Comparison of ENCODE assay signal across 10 cellular contexts in the genomic region with DNA sequence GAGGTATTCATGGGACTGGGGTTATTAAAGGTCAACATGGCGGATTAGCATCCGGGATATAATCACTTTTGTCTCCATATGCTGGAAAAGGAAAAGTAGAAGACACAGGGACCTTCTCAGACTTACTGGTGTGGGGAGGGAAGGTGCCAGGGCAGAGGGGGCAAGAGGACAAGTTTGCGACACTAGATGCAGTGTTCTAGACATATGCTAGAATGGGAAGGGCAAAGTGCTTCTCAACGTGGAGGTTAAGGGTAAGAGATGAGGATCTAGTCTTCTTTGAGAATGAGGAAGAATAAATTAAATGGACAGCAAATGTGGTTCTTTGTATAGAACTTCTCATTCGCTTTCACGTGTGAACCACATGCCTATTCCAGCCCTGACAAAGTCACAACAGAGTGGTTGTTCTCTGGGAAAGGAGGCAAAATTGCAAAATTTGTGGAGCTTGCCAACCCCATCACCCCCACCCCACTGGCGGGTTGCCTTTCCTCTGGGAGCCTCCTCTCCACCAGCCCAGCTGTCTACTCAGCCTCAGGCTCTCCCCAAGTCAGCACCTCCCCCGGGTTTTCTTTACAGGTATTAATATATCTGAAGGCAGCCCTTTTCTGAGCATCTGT. TPM values are rescaled to one million over a fixed set of nuclear protein-coding genes. Genes with fewer than 3 reads are reported as not detected.
DNase-seq lines count a peak whose midpoint lies in the region; ATAC-seq and TF ChIP-seq lines count a peak whose summit lies in the region.
"Had no signal": no experiment of that assay in that cellular context is flagged by ENCODE, and none has a peak within 500 bp of the region (broad histone marks: within the 10 kb centered on the region; RNA-seq: fewer than 3 reads in every experiment).

No MANE protein-coding gene starts in this region.

- H3K4me3 Mint-ChIP-seq in activated CD8-positive, alpha-beta memory T cell treated with anti-CD3 and anti-CD28 coated beads, Interleukin-2, amount 10 ng/mL, durations not matched to agents 7 days and 5 days, result no peak overlapping the region
- H3K4me3 Mint-ChIP-seq in stimulated activated effector memory CD8-positive, alpha-beta T cell treated with anti-CD3 and anti-CD28 coated beads, Interleukin-12 subunit alpha, Interleukin-12 subunit beta, amount 100 ng/mL, for 72 hours, result peak overlapping the region; percentile 95

- TF ChIP-seq CTCF in hepatocyte (IDR thresholded peaks at IDR 0.05; ENCODE audit: poor library complexity), result no peak
- no peak for TF ChIP-seq CTCF in smooth muscle cell (IDR thresholded peaks at IDR 0.05; ENCODE audit: borderline replicate concordance, insufficient read depth, poor library complexity, severe bottlenecking)

- peaks cover 37% of the 10 kb centered on the region for H3K27me3 Mint-ChIP-seq in activated CD8-positive, alpha-beta memory T cell treated with anti-CD3 and anti-CD28 coated beads, Interleukin-2, amount 10 ng/mL, durations not matched to agents 7 days and 5 days

- H3K9ac ChIP-seq in smooth muscle cell (ENCODE audit: low read depth), result no peak overlapping the region

- H3K36me3 ChIP-seq in hepatocyte (replicated peaks; ENCODE audit: insufficient read depth, low read depth) (no peaks in the 10 kb centered on the region), smooth muscle cell (ENCODE audit: low read depth) (no peaks in the 10 kb centered on the region)
- H3K36me3 ChIP-seq: uterus had no signal

- H4K20me1 ChIP-seq in hepatocyte (ENCODE audit: insufficient read depth, poor library complexity, severe bottlenecking) (peaks cover 7% of the 10 kb centered on the region), smooth muscle cell (ENCODE audit: low read depth) (peaks cover 25% of the 10 kb centered on the region)

- peaks cover 32% of the 10 kb centered on the region for H3K4me1 Mint-ChIP-seq in activated CD8-positive, alpha-beta memory T cell treated with anti-CD3 and anti-CD28 coated beads, Interleukin-2, amount 10 ng/mL, durations not matched to agents 7 days and 5 days
- peaks cover 28% of the 10 kb centered on the region for H3K4me1 Mint-ChIP-seq in stimulated activated effector memory CD8-positive, alpha-beta T cell treated with anti-CD3 and anti-CD28 coated beads, Interleukin-12 subunit alpha, Interleukin-12 subunit beta, amount 100 ng/mL, for 72 hours

- H3K27me3 ChIP-seq in hepatocyte (no peaks in the 10 kb centered on the region), smooth muscle cell (ENCODE audit: low read depth) (no peaks in the 10 kb centered on the region)
- H3K27me3 ChIP-seq: uterus had no signal

- H3K9me3 ChIP-seq in hepatocyte (ENCODE audit: low read depth), result no peaks in the 10 kb centered on the region
- no peaks in the 10 kb centered on the region for H3K9me3 ChIP-seq in smooth muscle cell (replicated peaks; ENCODE audit: low read depth)
- H3K9me3 ChIP-seq: uterus had no signal

- ATAC-seq in activated CD8-positive, alpha-beta memory T cell treated with anti-CD3 and anti-CD28 coated beads, Interleukin-2, amount 10 ng/mL, durations not matched to agents 7 days and 5 days, result no peak
- no peak for ATAC-seq in stimulated activated effector memory CD8-positive, alpha-beta T cell treated with anti-CD3 and anti-CD28 coated beads, Interleukin-12 subunit alpha, Interleukin-12 subunit beta, amount 100 ng/mL, for 72 hours
- no peak for ATAC-seq in HG02642 (IDR thresholded peaks at IDR 0.05; ENCODE audit: poor library complexity, unreplicated experiment)

- peaks cover 31% of the 10 kb centered on the region for H3K79me2 ChIP-seq in hepatocyte
- peaks cover 33% of the 10 kb centered on the region for H3K79me2 ChIP-seq in smooth muscle cell (ENCODE audit: low read depth)

- in situ Hi-C loops in KBM-7 (cut with MboI; ENCODE audit: low pct_unique_long_range_greater_than_20kb, low sequenced_read_pairs), result no loop called here

- H3K4me2 ChIP-seq in hepatocyte (peak overlapping the region; percentile 78), smooth muscle cell (no peak overlapping the region)

- peaks cover 17% of the 10 kb centered on the region for H3F3A ChIP-seq in smooth muscle cell (ENCODE audit: low read depth)

- no peak overlapping the region for H3K4me3 ChIP-seq in hepatocyte
- no peak overlapping the region for H3K4me3 ChIP-seq in smooth muscle cell

- peaks cover 15% of the 10 kb centered on the region for H3K36me3 Mint-ChIP-seq in activated CD8-positive, alpha-beta memory T cell treated with anti-CD3 and anti-CD28 coated beads, Interleukin-2, amount 10 ng/mL, durations not matched to agents 7 days and 5 days
- H3K36me3 Mint-ChIP-seq in stimulated activated effector memory CD8-positive, alpha-beta T cell treated with anti-CD3 and anti-CD28 coated beads, Interleukin-12 subunit alpha, Interleukin-12 subunit beta, amount 100 ng/mL, for 72 hours, result peaks cover 23% of the 10 kb centered on the region

- H3K4me1 ChIP-seq in hepatocyte (ENCODE audit: insufficient read depth) (peaks cover 17% of the 10 kb centered on the region), smooth muscle cell (ENCODE audit: low read depth) (peaks cover 13% of the 10 kb centered on the region)
- H3K4me1 ChIP-seq: uterus had no signal

- peak overlapping the region; percentile 1 for H3K27ac Mint-ChIP-seq in activated CD8-positive, alpha-beta memory T cell treated with anti-CD3 and anti-CD28 coated beads, Interleukin-2, amount 10 ng/mL, durations not matched to agents 7 days and 5 days
- H3K27ac Mint-ChIP-seq in stimulated activated effector memory CD8-positive, alpha-beta T cell treated with anti-CD3 and anti-CD28 coated beads, Interleukin-12 subunit alpha, Interleukin-12 subunit beta, amount 100 ng/mL, for 72 hours, result no peak overlapping the region

- H2AFZ ChIP-seq in hepatocyte (no peak overlapping the region), smooth muscle cell (ENCODE audit: low read depth) (no peak overlapping the region)

- H3K9me3 Mint-ChIP-seq in activated CD8-positive, alpha-beta memory T cell treated with anti-CD3 and anti-CD28 coated beads, Interleukin-2, amount 10 ng/mL, durations not matched to agents 7 days and 5 days (ENCODE audit: low read depth), result no peaks in the 10 kb centered on the region
- H3K9me3 Mint-ChIP-seq in stimulated activated effector memory CD8-positive, alpha-beta T cell treated with anti-CD3 and anti-CD28 coated beads, Interleukin-12 subunit alpha, Interleukin-12 subunit beta, amount 100 ng/mL, for 72 hours, result no peaks in the 10 kb centered on the region

- H3K9me2 ChIP-seq in hepatocyte (replicated peaks; ENCODE audit: insufficient read depth), result no peaks in the 10 kb centered on the region

- WGBS in hepatocyte (ENCODE audit: low lambda C conversion rate, missing lambda C conversion rate), result 80% methylated on average over 8 of the region's 8 CpGs
- 86% methylated on average over 8 of the region's 8 CpGs for WGBS in smooth muscle cell (ENCODE audit: low lambda C conversion rate)

- no peak overlapping the region for H3K27ac ChIP-seq in hepatocyte
- no peak overlapping the region for H3K27ac ChIP-seq in smooth muscle cell (ENCODE audit: low read depth)

- no peak for DNase-seq in activated CD8-positive, alpha-beta memory T cell treated with anti-CD3 and anti-CD28 coated beads, Interleukin-2, amount 10 ng/mL, durations not matched to agents 7 days and 5 days
- DNase-seq in activated CD8-positive, alpha-beta memory T cell treated with anti-CD3 and anti-CD28 coated beads for 24 hours, result no peak
- DNase-seq in RPMI7951 (ENCODE audit: low read depth) (peak; percentile 38), hepatocyte (ENCODE audit: low spot score) (no peak), KBM-7 (no peak), smooth muscle cell (lab: John Stamatoyannopoulos, UW; ENCODE audit: unreplicated experiment) (no peak)
- no peak for DNase-seq in stimulated activated effector memory CD8-positive, alpha-beta T cell treated with anti-CD3 and anti-CD28 coated beads, Interleukin-12 subunit alpha, Interleukin-12 subunit beta, amount 100 ng/mL, for 72 hours (ENCODE audit: low spot score in 2 of 2)
- DNase-seq: AML-193 had no signal

- CTCF ChIA-PET in activated CD8-positive, alpha-beta memory T cell treated with anti-CD3 and anti-CD28 coated beads, Interleukin-2, amount 10 ng/mL, durations not matched to agents 7 days and 5 days (lab: Charles Lee), result no interaction called here

RNA-seq across cellular contexts. Expression of a gene that starts 1.4 kb away (rescaled TPM):
- total RNA-seq in activated CD8-positive, alpha-beta memory T cell treated with anti-CD3 and anti-CD28 coated beads, Interleukin-2, amount 10 ng/mL, durations not matched to agents 7 days and 5 days, result 100 to 1,000 TPM; 142 to 152 TPM
- total RNA-seq in RPMI7951 (2014; rRNA removed; shearing (Covaris generic)), result 393 and 478 TPM in 2 replicates
- total RNA-seq in hepatocyte, result 505 and 508 TPM in 2 replicates
- 692 and 718 TPM in 2 replicates for polyA plus RNA-seq in hepatocyte
- 481 and 521 TPM in 2 replicates for total RNA-seq in smooth muscle cell
- 586 and 597 TPM in 2 replicates for polyA plus RNA-seq in smooth muscle cell
